Comparison of ENCODE assay signal across 16 cellular contexts in the genomic region with DNA sequence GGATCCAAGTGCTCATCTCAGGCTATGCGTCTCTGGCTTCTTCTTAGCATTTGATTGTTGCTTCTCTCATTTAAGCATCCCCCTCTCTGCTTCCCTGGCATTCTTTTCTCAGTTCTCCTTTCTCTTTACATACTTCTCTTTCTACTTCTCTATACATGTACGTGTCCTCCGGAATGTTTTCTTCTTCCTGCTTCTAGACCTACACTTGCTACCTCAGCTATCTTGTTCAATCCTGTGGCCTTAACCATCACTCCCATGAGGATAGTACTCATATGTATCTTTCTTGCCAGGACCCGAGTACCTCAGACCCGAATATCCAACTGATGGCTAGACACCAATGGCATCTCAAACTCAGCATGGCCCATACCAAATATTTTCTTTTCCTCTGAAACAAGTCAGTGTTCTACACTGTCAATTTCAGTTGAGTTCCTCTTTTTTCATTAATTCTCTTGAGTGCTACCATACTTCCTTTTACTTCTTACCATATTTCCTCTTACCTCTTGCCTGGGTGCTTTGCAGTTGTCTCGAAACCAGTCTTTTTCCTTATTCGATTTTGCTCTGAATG.
DNase-seq lines count a peak whose midpoint lies in the region; ATAC-seq, FAIRE-seq and TF ChIP-seq lines count a peak whose summit lies in the region.
"Had no signal": no experiment of that assay in that cellular context is flagged by ENCODE, and none has a peak within 500 bp of the region (broad histone marks: within the 10 kb centered on the region; RNA-seq: fewer than 3 reads in every experiment).

No MANE protein-coding gene starts in this region.

- H3K4me2 ChIP-seq in OCI-LY3 (ENCODE audit: low read length) (peak overlapping the region; percentile 74), mesendoderm (ENCODE audit: low read length) (no peak overlapping the region), GM23338 (no peak overlapping the region)

- no peaks in the 10 kb centered on the region for H3K79me1 ChIP-seq in mesendoderm (ENCODE audit: low read length)

- H4K20me1 ChIP-seq in OCI-LY3 (ENCODE audit: insufficient read depth, low read length) = no peaks in the 10 kb centered on the region
- no peaks in the 10 kb centered on the region for H4K20me1 ChIP-seq in GM23338 (replicated peaks; ENCODE audit: insufficient read depth)

- no peak overlapping the region for H4K8ac ChIP-seq in mesendoderm (ENCODE audit: low read depth, low read length)

- H4K5ac ChIP-seq in mesendoderm (ENCODE audit: low read length) = no peak overlapping the region

- no peak overlapping the region for H2BK5ac ChIP-seq in mesendoderm (ENCODE audit: low read length)

- FAIRE-seq in GM12891 (lab: Jason Lieb, UNC) = peak; percentile 40

- H3K9me2 ChIP-seq in GM23338 (ENCODE audit: insufficient read depth) = 0 out of 2 replicates have a peak, but pooled peaks cover 3% of the 10 kb centered on the region

- intact Hi-C loops in left colon (cut with DNase I, micrococcal nuclease) = no loop called here

- no peak overlapping the region for H3K27ac Mint-ChIP-seq in GM23338
- H3K27ac Mint-ChIP-seq in activated CD8-positive, alpha-beta memory T cell treated with anti-CD3 and anti-CD28 coated beads, Interleukin-2, amount 10 ng/mL, durations not matched to agents 7 days and 5 days = no peak overlapping the region
- H3K27ac Mint-ChIP-seq: brain had no signal

- no peaks in the 10 kb centered on the region for H3F3A ChIP-seq in GM23338 (replicated peaks; ENCODE audit: low read depth)

- H3K27me3 ChIP-seq in OCI-LY3 (ENCODE audit: low read depth, low read length) (no peaks in the 10 kb centered on the region), mesendoderm (ENCODE audit: insufficient read depth, low read length, poor library complexity) (no peaks in the 10 kb centered on the region), GM23338 (ENCODE audit: insufficient read depth) (no peaks in the 10 kb centered on the region)

- H3K36me3 Mint-ChIP-seq in GM23338 (ENCODE audit: low read depth) = peaks cover 8% of the 10 kb centered on the region; the same call in 2 of the 3 replicates
- H3K36me3 Mint-ChIP-seq in activated CD8-positive, alpha-beta memory T cell treated with anti-CD3 and anti-CD28 coated beads, Interleukin-2, amount 10 ng/mL, durations not matched to agents 7 days and 5 days = peaks cover 6% of the 10 kb centered on the region
- H3K36me3 Mint-ChIP-seq: brain had no signal

- no peak overlapping the region for H3K56ac ChIP-seq in mesendoderm (ENCODE audit: low read length)

- peak; percentile 52 for ATAC-seq in HG02884 (IDR thresholded peaks at IDR 0.05; ENCODE audit: unreplicated experiment)
- ATAC-seq in left colon = no peak
- no peak for ATAC-seq in GM23338
- no peak for ATAC-seq in activated CD8-positive, alpha-beta memory T cell treated with anti-CD3 and anti-CD28 coated beads, Interleukin-2, amount 10 ng/mL, durations not matched to agents 7 days and 5 days

- no CpG with 5 or more reads among the region's 7 CpGs for WGBS in mesendoderm (ENCODE audit: extremely low coverage, insufficient coverage, low lambda C conversion rate)

- no peak overlapping the region for H2AK5ac ChIP-seq in mesendoderm (ENCODE audit: low read length)

- H3K36me3 ChIP-seq in OCI-LY3 (replicated peaks; ENCODE audit: low read depth, low read length) (no peaks in the 10 kb centered on the region), mesendoderm (ENCODE audit: control insufficient read depth, insufficient read depth, low read length) (no peaks in the 10 kb centered on the region), GM23338 (ENCODE audit: insufficient read depth) (no peaks in the 10 kb centered on the region)

- H2AFZ ChIP-seq in OCI-LY3 (ENCODE audit: low read depth, low read length) = peak overlapping the region; percentile 83; the same call in 1 of the 2 replicates
- H2AFZ ChIP-seq in GM23338 = no peak overlapping the region
- H2AFZ ChIP-seq: parathyroid adenoma had no signal

- no peak overlapping the region for H2BK120ac ChIP-seq in mesendoderm (ENCODE audit: low read depth, low read length)

- no peak overlapping the region for H3K23ac ChIP-seq in mesendoderm (ENCODE audit: low read length)

- H3K4me3 ChIP-seq in OCI-LY3 (ENCODE audit: low read length) (peak overlapping the region; percentile 56; the same call in 1 of the 2 replicates), mesendoderm (ENCODE audit: low read length) (no peak overlapping the region), GM23338 (no peak overlapping the region)

- H3K9me3 Mint-ChIP-seq in GM23338 = no peaks in the 10 kb centered on the region
- no peaks in the 10 kb centered on the region for H3K9me3 Mint-ChIP-seq in activated CD8-positive, alpha-beta memory T cell treated with anti-CD3 and anti-CD28 coated beads, Interleukin-2, amount 10 ng/mL, durations not matched to agents 7 days and 5 days (ENCODE audit: low read depth)
- H3K9me3 Mint-ChIP-seq: brain had no signal

- H3K4me1 Mint-ChIP-seq in GM23338 = peaks cover 19% of the 10 kb centered on the region
- no peaks in the 10 kb centered on the region for H3K4me1 Mint-ChIP-seq in activated CD8-positive, alpha-beta memory T cell treated with anti-CD3 and anti-CD28 coated beads, Interleukin-2, amount 10 ng/mL, durations not matched to agents 7 days and 5 days
- H3K4me1 Mint-ChIP-seq: brain had no signal

- no peaks in the 10 kb centered on the region for H3K9me3 ChIP-seq in OCI-LY3 (ENCODE audit: insufficient read depth, low read length)

- no peak overlapping the region for H2BK15ac ChIP-seq in mesendoderm (replicated peaks; ENCODE audit: low read depth)

- peak overlapping the region; percentile 68 for H3K4ac ChIP-seq in mesendoderm (ENCODE audit: low read depth, low read length)

- H3K27me3 Mint-ChIP-seq in GM23338 (ENCODE audit: insufficient read depth, low read depth, poor library complexity) = peaks cover 2% of the 10 kb centered on the region
- H3K27me3 Mint-ChIP-seq in activated CD8-positive, alpha-beta memory T cell treated with anti-CD3 and anti-CD28 coated beads, Interleukin-2, amount 10 ng/mL, durations not matched to agents 7 days and 5 days = no peaks in the 10 kb centered on the region

- H3K4me3 Mint-ChIP-seq in GM23338 = no peak overlapping the region
- H3K4me3 Mint-ChIP-seq in activated CD8-positive, alpha-beta memory T cell treated with anti-CD3 and anti-CD28 coated beads, Interleukin-2, amount 10 ng/mL, durations not matched to agents 7 days and 5 days = no peak overlapping the region
- H3K4me3 Mint-ChIP-seq: brain had no signal

- CTCF ChIA-PET in activated CD8-positive, alpha-beta memory T cell treated with anti-CD3 and anti-CD28 coated beads, Interleukin-2, amount 10 ng/mL, durations not matched to agents 7 days and 5 days (lab: Charles Lee) = no interaction called here

- TF ChIP-seq CTCF in OCI-LY3 (IDR thresholded peaks at IDR 0.05; ENCODE audit: low read depth, low read length) (no peak), GM23338 (conservative IDR thresholded peaks at IDR 0.05; ENCODE audit: low read depth in 2 of 2) (no peak)

- H3K18ac ChIP-seq in mesendoderm (ENCODE audit: low read length) = no peak overlapping the region

- H3K4me1 ChIP-seq in OCI-LY3 (ENCODE audit: low read length) (peaks cover 24% of the 10 kb centered on the region), mesendoderm (ENCODE audit: control insufficient read depth, low read depth, low read length) (no peaks in the 10 kb centered on the region), GM23338 (ENCODE audit: insufficient read depth) (peaks cover 24% of the 10 kb centered on the region)

- DNase-seq in GM12891 (ENCODE audit: insufficient read length, low spot score) (no peak), mesendoderm (no peak), COR-L47 (lab: John Stamatoyannopoulos, UW) (no peak), left colon (no peak), GM23338 (ENCODE audit: low spot score) (no peak)
- DNase-seq in activated CD8-positive, alpha-beta memory T cell treated with anti-CD3 and anti-CD28 coated beads, Interleukin-2, amount 10 ng/mL, durations not matched to agents 7 days and 5 days = no peak
- DNase-seq: DMS153; NCI-H1417; NCI-H510A treated with DMSO at 0.1 percent for 48 hours; stimulated activated CD4-positive, alpha-beta T cell treated with anti-CD3 and anti-CD28 coated beads, Interleukin-12 subunit alpha, Interleukin-12 subunit beta, amount 100 ng/mL, for 4 hours; T1000; trophoblast cell had no signal

- H3K27ac ChIP-seq in OCI-LY3 (ENCODE audit: low read length) (peak overlapping the region; percentile 81), mesendoderm (ENCODE audit: low read depth, low read length) (no peak overlapping the region), GM23338 (ENCODE audit: low read depth) (no peak overlapping the region)
- H3K27ac ChIP-seq: parathyroid adenoma had no signal

- H3K9ac ChIP-seq in OCI-LY3 (ENCODE audit: low read length) = peak overlapping the region; percentile 16; the same call in 1 of the 2 replicates
- H3K9ac ChIP-seq in mesendoderm (ENCODE audit: low read length) = no peak overlapping the region
- H3K9ac ChIP-seq: parathyroid adenoma had no signal

- H3K79me2 ChIP-seq in OCI-LY3 (ENCODE audit: low read length) (no peaks in the 10 kb centered on the region), mesendoderm (ENCODE audit: control insufficient read depth, insufficient read depth, low read length) (no peaks in the 10 kb centered on the region), GM23338 (replicated peaks; ENCODE audit: insufficient read depth) (no peaks in the 10 kb centered on the region)
- H3K79me2 ChIP-seq: parathyroid adenoma had no signal

- TF ChIP-seq POLR2A in GM12891 (IDR thresholded peaks at IDR 0.05; ENCODE audit: low read depth, low read length) = no peak

TF ChIP-seq in GM12891, 5 proteins besides CTCF, POLR2A, EP300 and RAD21:
- no peak for TF ChIP-seq TAF1 (IDR thresholded peaks at IDR 0.05; ENCODE audit: low read depth, low read length)
- TF ChIP-seq SPI1 (IDR thresholded peaks at IDR 0.05; ENCODE audit: low read depth, low read length) = peak; percentile 78
- TF ChIP-seq PAX5 (IDR thresholded peaks at IDR 0.05; ENCODE audit: insufficient read depth, low read length, severe bottlenecking) = no peak

TF ChIP-seq in GM23338, 12 proteins besides CTCF, POLR2A, EP300 and RAD21 (continues in another document):
- TF ChIP-seq EZH2phosphoT487 (IDR thresholded peaks at IDR 0.05; ENCODE audit: unreplicated experiment) (no peak), NANOG (IDR thresholded peaks at IDR 0.05; ENCODE audit: borderline replicate concordance) (no peak), ZNF114 (CRISPR knock-in tag; IDR thresholded peaks at IDR 0.05) (no peak)
